ENCODE assay signal across 13 cellular contexts in genomic region chr14:21109377-21110260, GRCh38. TPM values are rescaled to one million over a fixed set of nuclear protein-coding genes. Genes with fewer than 3 reads are reported as not detected.
DNase-seq lines count a peak whose midpoint lies in the region; ATAC-seq and TF ChIP-seq lines count a peak whose summit lies in the region.
"Had no signal": no experiment of that assay in that cellular context is flagged by ENCODE, and none has a peak within 500 bp of the region (broad histone marks: within the 10 kb centered on the region; RNA-seq: fewer than 3 reads in every experiment).

No MANE protein-coding gene starts in this region.

- H3K9me3 Mint-ChIP-seq in activated CD4-positive, alpha-beta memory T cell treated with anti-CD3 and anti-CD28 coated beads for 36 hours, result no peaks in the 10 kb centered on the region
- no peaks in the 10 kb centered on the region for H3K9me3 Mint-ChIP-seq in activated CD4-positive, alpha-beta memory T cell treated with anti-CD3 and anti-CD28 coated beads, Interleukin-2, amount 10 ng/mL, durations not matched to agents 7 days and 5 days
- no peaks in the 10 kb centered on the region for H3K9me3 Mint-ChIP-seq in chondrocyte (ENCODE audit: low read depth)

- H3K27me3 Mint-ChIP-seq in activated CD4-positive, alpha-beta memory T cell treated with anti-CD3 and anti-CD28 coated beads for 36 hours, result no peaks in the 10 kb centered on the region
- no peaks in the 10 kb centered on the region for H3K27me3 Mint-ChIP-seq in activated CD4-positive, alpha-beta memory T cell treated with anti-CD3 and anti-CD28 coated beads, Interleukin-2, amount 10 ng/mL, durations not matched to agents 7 days and 5 days
- no peaks in the 10 kb centered on the region for H3K27me3 Mint-ChIP-seq in chondrocyte (ENCODE audit: low read depth)

- CTCF ChIA-PET in activated CD4-positive, alpha-beta memory T cell treated with anti-CD3 and anti-CD28 coated beads for 36 hours (lab: Charles Lee), result interaction anchor here (0.7 to 12.5 kb wide), 7 partner anchors 14 to 816 kb away, joined by 3 to 334 read pairs (median 9); no protein-coding TSS in a partner anchor
- CTCF ChIA-PET in activated CD4-positive, alpha-beta memory T cell treated with anti-CD3 and anti-CD28 coated beads, Interleukin-2, amount 10 ng/mL, durations not matched to agents 7 days and 5 days (lab: Charles Lee), result interaction anchor here (1.0 to 10.3 kb wide), 7 partner anchors 14 to 94 kb away, joined by 3 to 137 read pairs (median 6); no protein-coding TSS in a partner anchor

- H3K4me3 Mint-ChIP-seq in activated CD4-positive, alpha-beta memory T cell treated with anti-CD3 and anti-CD28 coated beads for 36 hours, result no peak overlapping the region
- H3K4me3 Mint-ChIP-seq in activated CD4-positive, alpha-beta memory T cell treated with anti-CD3 and anti-CD28 coated beads, Interleukin-2, amount 10 ng/mL, durations not matched to agents 7 days and 5 days, result no peak overlapping the region
- no peak overlapping the region for H3K4me3 Mint-ChIP-seq in chondrocyte (ENCODE audit: unreplicated experiment)

- POLR2A ChIA-PET in activated CD4-positive, alpha-beta memory T cell treated with anti-CD3 and anti-CD28 coated beads for 36 hours (lab: Charles Lee), result no interaction called here
- POLR2A ChIA-PET in activated CD4-positive, alpha-beta memory T cell treated with anti-CD3 and anti-CD28 coated beads, Interleukin-2, amount 10 ng/mL, durations not matched to agents 7 days and 5 days (lab: Charles Lee), result no interaction called here

- peak; percentile 82 for DNase-seq in activated CD4-positive, alpha-beta memory T cell treated with anti-CD3 and anti-CD28 coated beads for 36 hours
- no peak for DNase-seq in activated CD4-positive, alpha-beta memory T cell treated with anti-CD3 and anti-CD28 coated beads, Interleukin-2, amount 10 ng/mL, durations not matched to agents 7 days and 5 days
- DNase-seq in NCI-H446 (lab: John Stamatoyannopoulos, UW) (peak; percentile 29 to 54), renal cortical epithelial cell (ENCODE audit: low read depth) (peak; percentile 59), DMS79 (lab: John Stamatoyannopoulos, UW) (no peak), chondrocyte (ENCODE audit: low spot score) (no peak)
- DNase-seq: aorta, NCI-H2081 treated with DMSO at 0.1 percent for 48 hours, T1000, upper lobe of right lung had no signal

- peaks cover 1% of the 10 kb centered on the region for H3K36me3 Mint-ChIP-seq in activated CD4-positive, alpha-beta memory T cell treated with anti-CD3 and anti-CD28 coated beads for 36 hours
- no peaks in the 10 kb centered on the region for H3K36me3 Mint-ChIP-seq in activated CD4-positive, alpha-beta memory T cell treated with anti-CD3 and anti-CD28 coated beads, Interleukin-2, amount 10 ng/mL, durations not matched to agents 7 days and 5 days (ENCODE audit: low read depth)
- no peaks in the 10 kb centered on the region for H3K36me3 Mint-ChIP-seq in chondrocyte (ENCODE audit: low read depth)

- no peak for TF ChIP-seq CTCF in chondrocyte (IDR thresholded peaks at IDR 0.05)

- intact Hi-C loops in activated CD4-positive, alpha-beta memory T cell treated with anti-CD3 and anti-CD28 coated beads for 36 hours (cut with micrococcal nuclease), result loop anchor here (10.0 kb wide), 1 partner anchor 655 kb away; the partner anchor contains the start of genes APEX1 and OSGEP

- H3K27ac Mint-ChIP-seq in activated CD4-positive, alpha-beta memory T cell treated with anti-CD3 and anti-CD28 coated beads for 36 hours, result peak overlapping the region; percentile 81
- H3K27ac Mint-ChIP-seq in activated CD4-positive, alpha-beta memory T cell treated with anti-CD3 and anti-CD28 coated beads, Interleukin-2, amount 10 ng/mL, durations not matched to agents 7 days and 5 days, result no peak overlapping the region
- H3K27ac Mint-ChIP-seq in chondrocyte (ENCODE audit: unreplicated experiment), result no peak overlapping the region

- ATAC-seq in HG02759 (IDR thresholded peaks at IDR 0.05; ENCODE audit: unreplicated experiment) (peak; percentile 53), HG02588 (IDR thresholded peaks at IDR 0.05; ENCODE audit: unreplicated experiment) (no peak)
- ATAC-seq: upper lobe of right lung had no signal

- peaks cover 31% of the 10 kb centered on the region for H3K4me1 Mint-ChIP-seq in activated CD4-positive, alpha-beta memory T cell treated with anti-CD3 and anti-CD28 coated beads for 36 hours (ENCODE audit: low read depth)
- peaks cover 34% of the 10 kb centered on the region for H3K4me1 Mint-ChIP-seq in activated CD4-positive, alpha-beta memory T cell treated with anti-CD3 and anti-CD28 coated beads, Interleukin-2, amount 10 ng/mL, durations not matched to agents 7 days and 5 days
- peaks cover 27% of the 10 kb centered on the region for H3K4me1 Mint-ChIP-seq in chondrocyte (ENCODE audit: low read depth)

RNA-seq across cellular contexts. Expression of gene TMEM253, which starts 8.8 kb away (rescaled TPM):
- not detected for total RNA-seq in activated CD4-positive, alpha-beta memory T cell treated with anti-CD3 and anti-CD28 coated beads for 36 hours
- total RNA-seq in activated CD4-positive, alpha-beta memory T cell treated with anti-CD3 and anti-CD28 coated beads, Interleukin-2, amount 10 ng/mL, durations not matched to agents 7 days and 5 days, result not detected
- total RNA-seq in renal cortical epithelial cell (0.10 and 0.35 TPM in 2 replicates), chondrocyte (1.1 to 1.6 TPM (median 1.2 TPM) in 3 replicates)
- total RNA-seq: aorta had no signal

RNA-seq across cellular contexts. Expression of gene ZNF219, which starts 11.2 kb away (rescaled TPM):
- total RNA-seq in activated CD4-positive, alpha-beta memory T cell treated with anti-CD3 and anti-CD28 coated beads for 36 hours, result 10 to 100 TPM in 1 of 2 experiments, 1 to 10 TPM in 1; 9.9 to 10.7 TPM
- 1 to 10 TPM; 5.3 to 5.8 TPM for total RNA-seq in activated CD4-positive, alpha-beta memory T cell treated with anti-CD3 and anti-CD28 coated beads, Interleukin-2, amount 10 ng/mL, durations not matched to agents 7 days and 5 days
- total RNA-seq in renal cortical epithelial cell, result 6.6 and 14.9 TPM in 2 replicates
- 23.3 to 26.3 TPM (median 23.9 TPM) in 3 replicates for total RNA-seq in chondrocyte

RNA-seq across cellular contexts. Expression of gene ARHGEF40, which starts 39.5 kb away (rescaled TPM):
- total RNA-seq in activated CD4-positive, alpha-beta memory T cell treated with anti-CD3 and anti-CD28 coated beads for 36 hours, result under 1 TPM; 0.33 to 0.44 TPM
- total RNA-seq in activated CD4-positive, alpha-beta memory T cell treated with anti-CD3 and anti-CD28 coated beads, Interleukin-2, amount 10 ng/mL, durations not matched to agents 7 days and 5 days, result under 1 TPM; 0.18 to 0.28 TPM
- 42.0 and 64.4 TPM in 2 replicates for total RNA-seq in renal cortical epithelial cell
- 86.1 to 144 TPM (median 90.4 TPM) in 3 replicates for total RNA-seq in chondrocyte

RNA-seq across cellular contexts. Expression of gene OR5AU1, which starts 46.2 kb away (rescaled TPM):
- total RNA-seq in activated CD4-positive, alpha-beta memory T cell treated with anti-CD3 and anti-CD28 coated beads for 36 hours, result not detected
- total RNA-seq in activated CD4-positive, alpha-beta memory T cell treated with anti-CD3 and anti-CD28 coated beads, Interleukin-2, amount 10 ng/mL, durations not matched to agents 7 days and 5 days, result not detected
- total RNA-seq in renal cortical epithelial cell (not detected in 2 replicates), chondrocyte (not detected in 3 replicates)
- total RNA-seq: aorta, mononuclear cell, upper lobe of right lung had no signal

RNA-seq across cellular contexts. Expression of gene RNASE8, which starts 52.0 kb away (rescaled TPM):
- not detected for total RNA-seq in activated CD4-positive, alpha-beta memory T cell treated with anti-CD3 and anti-CD28 coated beads for 36 hours
- not detected for total RNA-seq in activated CD4-positive, alpha-beta memory T cell treated with anti-CD3 and anti-CD28 coated beads, Interleukin-2, amount 10 ng/mL, durations not matched to agents 7 days and 5 days
- total RNA-seq in renal cortical epithelial cell (not detected in 2 replicates), chondrocyte (not detected in 3 replicates)
- total RNA-seq: aorta, mononuclear cell, upper lobe of right lung had no signal

Comparison
In these comparisons a context has a peak if more than half of its experiments do, and no peak if none do; other contexts are left out.
1. DNase-seq: peak in activated CD4-positive, alpha-beta memory T cell treated with anti-CD3 and anti-CD28 coated beads for 36 hours (single experiment), NCI-H446 (2 of 2) and renal cortical epithelial cell (single experiment); none in activated CD4-positive, alpha-beta memory T cell treated with anti-CD3 and anti-CD28 coated beads, Interleukin-2, amount 10 ng/mL, durations not matched to agents 7 days and 5 days (single experiment), DMS79 (single experiment) and chondrocyte (single experiment).
2. RNA of gene ARHGEF40, which starts 39.5 kb away (total RNA-seq): 86.1 to 144 TPM in chondrocyte and 42.0 to 64.4 TPM in renal cortical epithelial cell; 0.33 to 0.44 TPM in activated CD4-positive, alpha-beta memory T cell treated with anti-CD3 and anti-CD28 coated beads for 36 hours and 0.18 to 0.28 TPM in activated CD4-positive, alpha-beta memory T cell treated with anti-CD3 and anti-CD28 coated beads, Interleukin-2, amount 10 ng/mL, durations not matched to agents 7 days and 5 days; every median in the first group is over 10 times any median in the second.